Comparison of ENCODE assay signal across 11 cellular contexts in the genomic region with DNA sequence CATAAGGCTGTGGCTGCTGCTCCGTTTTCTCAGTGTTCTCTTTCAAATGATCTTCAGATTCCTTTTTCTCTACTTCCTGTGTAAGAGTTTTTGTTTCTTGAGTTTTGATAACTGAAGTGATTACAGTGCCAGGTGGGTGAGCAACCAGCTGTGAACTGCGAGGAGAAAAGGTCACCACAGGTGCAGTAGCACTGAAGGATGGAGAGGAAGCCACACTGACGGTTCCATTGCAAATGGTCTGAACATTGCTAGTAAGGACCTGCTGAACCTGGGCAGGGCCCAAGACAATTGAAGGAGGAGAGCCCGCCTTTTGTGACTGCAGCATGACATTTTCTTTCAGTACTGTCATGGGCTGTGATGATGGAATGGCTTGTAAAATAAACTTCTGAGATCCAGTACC.
DNase-seq lines count a peak whose midpoint lies in the region; ATAC-seq and TF ChIP-seq lines count a peak whose summit lies in the region.
"Had no signal": no experiment of that assay in that cellular context is flagged by ENCODE, and none has a peak within 500 bp of the region (broad histone marks: within the 10 kb centered on the region; RNA-seq: fewer than 3 reads in every experiment).

No MANE protein-coding gene starts in this region.

- H3K27ac ChIP-seq in thymus (ENCODE audit: low read depth) (peak overlapping the region; percentile 47), lower lobe of right lung (no peak overlapping the region)
- H3K27ac ChIP-seq: SJSA1 had no signal

- peaks cover 40% of the 10 kb centered on the region for H3K4me1 Mint-ChIP-seq in activated naive CD4-positive, alpha-beta T cell treated with anti-CD3 and anti-CD28 coated beads, Interleukin-2, amount 50 U/mL, for 24 hours
- peaks cover 25% of the 10 kb centered on the region for H3K4me1 Mint-ChIP-seq in activated CD4-positive, alpha-beta memory T cell treated with anti-CD3 and anti-CD28 coated beads for 36 hours (ENCODE audit: low read depth)

- intact Hi-C loops in activated CD4-positive, alpha-beta memory T cell treated with anti-CD3 and anti-CD28 coated beads for 36 hours (cut with micrococcal nuclease) = no loop called here
- intact Hi-C loops in lower lobe of right lung (cut with DNase I) = no loop called here

- peaks cover 17% of the 10 kb centered on the region for H3K36me3 Mint-ChIP-seq in activated naive CD4-positive, alpha-beta T cell treated with anti-CD3 and anti-CD28 coated beads, Interleukin-2, amount 50 U/mL, for 24 hours
- peaks cover 26% of the 10 kb centered on the region for H3K36me3 Mint-ChIP-seq in activated CD4-positive, alpha-beta memory T cell treated with anti-CD3 and anti-CD28 coated beads for 36 hours

- no peak overlapping the region for H3K4me3 Mint-ChIP-seq in activated naive CD4-positive, alpha-beta T cell treated with anti-CD3 and anti-CD28 coated beads, Interleukin-2, amount 50 U/mL, for 24 hours
- H3K4me3 Mint-ChIP-seq in activated CD4-positive, alpha-beta memory T cell treated with anti-CD3 and anti-CD28 coated beads for 36 hours = no peak overlapping the region

- CTCF ChIA-PET in activated CD4-positive, alpha-beta memory T cell treated with anti-CD3 and anti-CD28 coated beads for 36 hours (lab: Charles Lee) = interaction anchor here (0.6 kb wide), 1 partner anchor 137 kb away, joined by 3 read pairs; no protein-coding TSS in a partner anchor

- H3K27me3 ChIP-seq in thymus (ENCODE audit: control insufficient read depth, insufficient read depth) = no peaks in the 10 kb centered on the region
- no peaks in the 10 kb centered on the region for H3K27me3 ChIP-seq in lower lobe of right lung (ENCODE audit: low read depth)
- H3K27me3 ChIP-seq: SJSA1 had no signal

- H3K36me3 ChIP-seq in thymus (ENCODE audit: control insufficient read depth, insufficient read depth) (peaks cover 18% of the 10 kb centered on the region), lower lobe of right lung (peaks cover 73% of the 10 kb centered on the region)

- no peaks in the 10 kb centered on the region for H3K27me3 Mint-ChIP-seq in activated naive CD4-positive, alpha-beta T cell treated with anti-CD3 and anti-CD28 coated beads, Interleukin-2, amount 50 U/mL, for 24 hours
- no peaks in the 10 kb centered on the region for H3K27me3 Mint-ChIP-seq in activated CD4-positive, alpha-beta memory T cell treated with anti-CD3 and anti-CD28 coated beads for 36 hours

- ATAC-seq in HG02798 (IDR thresholded peaks at IDR 0.05; ENCODE audit: poor library complexity, unreplicated experiment) (peak; percentile 64), lower lobe of right lung (no peak)

- no peak for TF ChIP-seq CTCF in lower lobe of right lung (IDR thresholded peaks at IDR 0.05)

- H3K9me3 ChIP-seq in thymus (ENCODE audit: control insufficient read depth) (no peaks in the 10 kb centered on the region), lower lobe of right lung (no peaks in the 10 kb centered on the region)
- H3K9me3 ChIP-seq: SJSA1 had no signal

- H3K27ac Mint-ChIP-seq in activated naive CD4-positive, alpha-beta T cell treated with anti-CD3 and anti-CD28 coated beads, Interleukin-2, amount 50 U/mL, for 24 hours = peak overlapping the region; percentile 71
- H3K27ac Mint-ChIP-seq in activated CD4-positive, alpha-beta memory T cell treated with anti-CD3 and anti-CD28 coated beads for 36 hours = peak overlapping the region; percentile 82

- no peak for DNase-seq in activated naive CD4-positive, alpha-beta T cell treated with Interleukin-2 at 50 U/mL for 16 hours
- DNase-seq in activated CD4-positive, alpha-beta memory T cell treated with anti-CD3 and anti-CD28 coated beads for 36 hours = peak; percentile 16
- DNase-seq in cortex of kidney (lab: John Stamatoyannopoulos, UW) (no peak), 8988T (no peak), lower lobe of right lung (no peak)
- DNase-seq: effector memory CD4-positive, alpha-beta T cell; NCI-H2081 treated with DMSO at 0.1 percent for 48 hours had no signal

- H3K4me1 ChIP-seq in thymus (ENCODE audit: control insufficient read depth, insufficient read depth, low read length) (peaks cover 11% of the 10 kb centered on the region), lower lobe of right lung (no peaks in the 10 kb centered on the region)
- H3K4me1 ChIP-seq: SJSA1 had no signal

- WGBS in thymus = 26% methylated on average over 4 of the region's 4 CpGs

- H3K9me3 Mint-ChIP-seq in activated naive CD4-positive, alpha-beta T cell treated with anti-CD3 and anti-CD28 coated beads, Interleukin-2, amount 50 U/mL, for 24 hours = no peaks in the 10 kb centered on the region
- H3K9me3 Mint-ChIP-seq in activated CD4-positive, alpha-beta memory T cell treated with anti-CD3 and anti-CD28 coated beads for 36 hours = no peaks in the 10 kb centered on the region

- POLR2A ChIA-PET in activated CD4-positive, alpha-beta memory T cell treated with anti-CD3 and anti-CD28 coated beads for 36 hours (lab: Charles Lee) = interaction anchor here (1.5 kb wide), 1 partner anchor 13 kb away, joined by 4 read pairs; no protein-coding TSS in a partner anchor

- H3K4me3 ChIP-seq in thymus (ENCODE audit: low read length) (no peak overlapping the region), lower lobe of right lung (no peak overlapping the region)
- H3K4me3 ChIP-seq: SJSA1 had no signal
